Comparison of ENCODE assay signal across 9 cellular contexts in genomic region chr15:72797338-72797689, GRCh38. TPM values are rescaled to one million over a fixed set of nuclear protein-coding genes. Genes with fewer than 3 reads are reported as not detected.
DNase-seq lines count a peak whose midpoint lies in the region; ATAC-seq, FAIRE-seq and TF ChIP-seq lines count a peak whose summit lies in the region.
"Had no signal": no experiment of that assay in that cellular context is flagged by ENCODE, and none has a peak within 500 bp of the region (broad histone marks: within the 10 kb centered on the region; RNA-seq: fewer than 3 reads in every experiment).

No MANE protein-coding gene starts in this region.

- peak overlapping the region; percentile 52 for H3K9ac ChIP-seq in skeletal muscle satellite cell (ENCODE audit: low read depth, low read length)

- H3K27me3 ChIP-seq in hepatocyte (no peaks in the 10 kb centered on the region), skeletal muscle satellite cell (ENCODE audit: control insufficient read depth, insufficient read depth, low read length) (peaks cover 26% of the 10 kb centered on the region)

- ATAC-seq in activated B cell treated with CpG ODN at 0.5 μM for 24 hours (ENCODE audit: low read depth) (no peak), GM21381 (IDR thresholded peaks at IDR 0.05; ENCODE audit: unreplicated experiment) (no peak)

- peak; percentile 4; the same call in 1 of the 2 replicates for TF ChIP-seq POLR2A in H54 (IDR thresholded peaks at IDR 0.05; ENCODE audit: low read depth, low read length)

- H3K9me3 Mint-ChIP-seq in activated B cell treated with CpG ODN at 0.5 μM for 24 hours = no peaks in the 10 kb centered on the region

- peaks cover 15% of the 10 kb centered on the region for H3K4me1 Mint-ChIP-seq in activated B cell treated with CpG ODN at 0.5 μM for 24 hours

- 29% methylated on average over 12 of the region's 12 CpGs for WGBS in hepatocyte (ENCODE audit: low lambda C conversion rate, missing lambda C conversion rate)

- H2AFZ ChIP-seq in hepatocyte = peak overlapping the region; percentile 48

- peak overlapping the region; percentile 93 for H3K4me2 ChIP-seq in hepatocyte
- peak overlapping the region; percentile 91 for H3K4me2 ChIP-seq in skeletal muscle satellite cell (ENCODE audit: low read length)

- no peak overlapping the region for H3K27ac ChIP-seq in hepatocyte

- H4K20me1 ChIP-seq in hepatocyte (ENCODE audit: insufficient read depth, poor library complexity, severe bottlenecking) = no peaks in the 10 kb centered on the region

- POLR2A ChIA-PET in activated B cell treated with CpG ODN at 0.5 μM for 24 hours (lab: Charles Lee) = interaction anchor here (1.0 kb wide), 1 partner anchor 15 kb away, joined by 4 read pairs; no protein-coding TSS in a partner anchor

- H3K9me2 ChIP-seq in hepatocyte (replicated peaks; ENCODE audit: insufficient read depth) = no peaks in the 10 kb centered on the region

- H3K4me3 ChIP-seq in hepatocyte (peak overlapping the region; percentile 47), skeletal muscle satellite cell (ENCODE audit: low read length) (peak overlapping the region; percentile 70)

- TF ChIP-seq CTCF in activated B cell treated with CpG ODN at 0.5 μM for 24 hours (IDR thresholded peaks at IDR 0.05) (no peak), hepatocyte (IDR thresholded peaks at IDR 0.05; ENCODE audit: poor library complexity) (no peak)

- H3K36me3 Mint-ChIP-seq in activated B cell treated with CpG ODN at 0.5 μM for 24 hours (ENCODE audit: low read depth) = no peaks in the 10 kb centered on the region

- no peak for DNase-seq in H54 (ENCODE audit: insufficient read length, low spot score)
- no peak for DNase-seq in activated B cell treated with CpG ODN at 0.5 μM for 24 hours
- no peak for DNase-seq in hepatocyte (ENCODE audit: low spot score)
- no peak for DNase-seq in GM19239 (ENCODE audit: insufficient read length, low spot score)
- no peak for DNase-seq in AG08396 (ENCODE audit: low spot score)
- no peak for DNase-seq in DMS153 (lab: John Stamatoyannopoulos, UW)

- H3K27me3 Mint-ChIP-seq in activated B cell treated with CpG ODN at 0.5 μM for 24 hours = peaks cover 49% of the 10 kb centered on the region

- CTCF ChIA-PET in activated B cell treated with CpG ODN at 0.5 μM for 24 hours (lab: Charles Lee) = interaction anchor here (0.7 kb wide), 1 partner anchor 285 kb away, joined by 3 read pairs; no protein-coding TSS in a partner anchor

- H3K36me3 ChIP-seq in hepatocyte (replicated peaks; ENCODE audit: insufficient read depth, low read depth) = no peaks in the 10 kb centered on the region
- no peaks in the 10 kb centered on the region for H3K36me3 ChIP-seq in skeletal muscle satellite cell (ENCODE audit: insufficient read depth, low read length)

- H3K9me3 ChIP-seq in hepatocyte (ENCODE audit: low read depth) (no peaks in the 10 kb centered on the region), skeletal muscle satellite cell (replicated peaks; ENCODE audit: low read length) (no peaks in the 10 kb centered on the region)

- intact Hi-C loops in activated B cell treated with CpG ODN at 0.5 μM for 24 hours (cut with micrococcal nuclease) = loop anchor here (1.0 to 5.0 kb wide), 2 partner anchors 284 to 475 kb away; no protein-coding TSS in a partner anchor

- FAIRE-seq in H54 (lab: Jason Lieb, UNC) = no peak
- no peak for FAIRE-seq in GM19239 (lab: Jason Lieb, UNC)
- FAIRE-seq: TTC549 had no signal

- H3K27ac Mint-ChIP-seq in activated B cell treated with CpG ODN at 0.5 μM for 24 hours = no peak overlapping the region

- no peaks in the 10 kb centered on the region for H3K79me2 ChIP-seq in hepatocyte

- peaks cover 14% of the 10 kb centered on the region for H3K4me1 ChIP-seq in hepatocyte (ENCODE audit: insufficient read depth)
- H3K4me1 ChIP-seq in skeletal muscle satellite cell (ENCODE audit: control insufficient read depth, insufficient read depth, low read length) = peaks cover 8% of the 10 kb centered on the region

- H3K4me3 Mint-ChIP-seq in activated B cell treated with CpG ODN at 0.5 μM for 24 hours = peak overlapping the region; percentile 80

RNA-seq across cellular contexts. Expression of gene ADPGK, which starts 13.8 kb away (rescaled TPM):
- 77.7 and 99.8 TPM in 2 replicates for total RNA-seq in activated B cell treated with CpG ODN at 0.5 μM for 24 hours
- 67.3 and 71.1 TPM in 2 replicates for total RNA-seq in hepatocyte
- 56.3 and 59.2 TPM in 2 replicates for polyA plus RNA-seq in hepatocyte
- total RNA-seq in skeletal muscle satellite cell (2012; rRNA removed) = 54.5 and 55.9 TPM in 2 replicates
